ENCODE assay signal across 3 cellular contexts in genomic region chr17:9604583-9604982, GRCh38. TPM values are rescaled to one million over a fixed set of nuclear protein-coding genes. Genes with fewer than 3 reads are reported as not detected.
"Had no signal": no experiment of that assay in that cellular context is flagged by ENCODE, and none has a peak within 500 bp of the region (broad histone marks: within the 10 kb centered on the region; RNA-seq: fewer than 3 reads in every experiment).

No MANE protein-coding gene starts in this region.

RNA-seq across cellular contexts. Expression of gene CFAP52, which starts 28.1 kb away (rescaled TPM):
- total RNA-seq: LHCN-M2, M059J, MCF 10A had no signal

RNA-seq across cellular contexts. Expression of gene USP43, which starts 40.7 kb away (rescaled TPM):
- total RNA-seq: LHCN-M2 had no signal
